In genomic region chr5:178130576-178131445, GRCh38 we compare ENCODE assay signal across 1 cellular context.
TF ChIP-seq lines count a peak whose summit lies in the region.

Gene RMND5B, plus strand, starts transcription at chr5:178131014. Its CDS starts 7,106 bp downstream, at chr5:178138120.

TF ChIP-seq in HepG2, 621 proteins besides CTCF, POLR2A, EP300 and RAD21 (continued from another document and continues in another):
- no peak; the same call in 1 of the 2 replicates for TF ChIP-seq ISL2 (CRISPR knock-in tag; IDR thresholded peaks at IDR 0.05)
- no peak for TF ChIP-seq ZNF737 (CRISPR knock-in tag; IDR thresholded peaks at IDR 0.05; ENCODE audit: borderline replicate concordance)
- TF ChIP-seq ZNF292 (CRISPR knock-in tag; IDR thresholded peaks at IDR 0.05; ENCODE audit: borderline replicate concordance, low read depth): no peak
- TF ChIP-seq SATB2 (CRISPR knock-in tag; IDR thresholded peaks at IDR 0.05): no peak
- TF ChIP-seq ZNF451 (CRISPR knock-in tag; IDR thresholded peaks at IDR 0.05): 0 out of 2 replicates have a peak, but pooled peaks have one; percentile 37
- TF ChIP-seq ONECUT2 (CRISPR knock-in tag; IDR thresholded peaks at IDR 0.05): no peak
- TF ChIP-seq PHF21A (CRISPR knock-in tag; IDR thresholded peaks at IDR 0.05): peak; percentile 75
- peak; percentile 69; the same call in 1 of the 2 replicates for TF ChIP-seq DR1 (CRISPR knock-in tag; IDR thresholded peaks at IDR 0.05)
- TF ChIP-seq ZSCAN29 (CRISPR knock-in tag; conservative IDR thresholded peaks at IDR 0.05): peak; percentile 62; the same call in 1 of the 2 replicates
- TF ChIP-seq ARID4A (CRISPR knock-in tag; IDR thresholded peaks at IDR 0.05; ENCODE audit: borderline replicate concordance): peak; percentile 72; the same call in 1 of the 2 replicates
- TF ChIP-seq FOXA3 (CRISPR knock-in tag; IDR thresholded peaks at IDR 0.05): peak; percentile 28; the same call in 1 of the 2 replicates
- no peak for TF ChIP-seq CERS6 (CRISPR knock-in tag; IDR thresholded peaks at IDR 0.05)
- TF ChIP-seq KDM5A (IDR thresholded peaks at IDR 0.05; ENCODE audit: borderline replicate concordance, low read length): peak; percentile 55; the same call in 1 of the 2 replicates
- no peak for TF ChIP-seq MTA1 (CRISPR knock-in tag; IDR thresholded peaks at IDR 0.05; ENCODE audit: borderline replicate concordance)
- TF ChIP-seq RAD51 (IDR thresholded peaks at IDR 0.05; ENCODE audit: borderline replicate concordance): no peak
- TF ChIP-seq ZNF678 (CRISPR knock-in tag; IDR thresholded peaks at IDR 0.05): 0 out of 2 replicates have a peak, but pooled peaks have one; percentile 49
- no peak; a peak in 1 of 4 replicates for TF ChIP-seq REST (IDR thresholded peaks at IDR 0.05; ENCODE audit: borderline replicate concordance in 1 of 2, low read depth in 1 of 2, low read length in 2 of 2)
- peak; percentile 66; the same call in 1 of the 2 replicates for TF ChIP-seq MYC (CRISPR knock-in tag; IDR thresholded peaks at IDR 0.05; ENCODE audit: borderline replicate concordance)
- TF ChIP-seq, protein P1, sequence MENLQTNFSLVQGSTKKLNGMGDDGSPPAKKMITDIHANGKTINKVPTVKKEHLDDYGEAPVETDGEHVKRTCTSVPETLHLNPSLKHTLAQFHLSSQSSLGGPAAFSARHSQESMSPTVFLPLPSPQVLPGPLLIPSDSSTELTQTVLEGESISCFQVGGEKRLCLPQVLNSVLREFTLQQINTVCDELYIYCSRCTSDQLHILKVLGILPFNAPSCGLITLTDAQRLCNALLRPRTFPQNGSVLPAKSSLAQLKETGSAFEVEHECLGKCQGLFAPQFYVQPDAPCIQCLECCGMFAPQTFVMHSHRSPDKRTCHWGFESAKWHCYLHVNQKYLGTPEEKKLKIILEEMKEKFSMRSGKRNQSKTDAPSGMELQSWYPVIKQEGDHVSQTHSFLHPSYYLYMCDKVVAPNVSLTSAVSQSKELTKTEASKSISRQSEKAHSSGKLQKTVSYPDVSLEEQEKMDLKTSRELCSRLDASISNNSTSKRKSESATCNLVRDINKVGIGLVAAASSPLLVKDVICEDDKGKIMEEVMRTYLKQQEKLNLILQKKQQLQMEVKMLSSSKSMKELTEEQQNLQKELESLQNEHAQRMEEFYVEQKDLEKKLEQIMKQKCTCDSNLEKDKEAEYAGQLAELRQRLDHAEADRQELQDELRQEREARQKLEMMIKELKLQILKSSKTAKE (CRISPR knock-in tag; IDR thresholded peaks at IDR 0.05; ENCODE audit: borderline replicate concordance): no peak
- peak; percentile 82; the same call in 1 of the 2 replicates for TF ChIP-seq ZMAT3 (CRISPR knock-in tag; conservative IDR thresholded peaks at IDR 0.05)
- no peak for TF ChIP-seq RFX1 (IDR thresholded peaks at IDR 0.05)
- peak; percentile 53 for TF ChIP-seq SP2 (CRISPR knock-in tag; IDR thresholded peaks at IDR 0.05)
- peak; percentile 32; the same call in 1 of the 2 replicates for TF ChIP-seq REPIN1 (CRISPR knock-in tag; IDR thresholded peaks at IDR 0.05; ENCODE audit: borderline replicate concordance, low read depth)
- peak; percentile 68; the same call in 1 of the 2 replicates for TF ChIP-seq ZNF564 (CRISPR knock-in tag; IDR thresholded peaks at IDR 0.05)
- no peak for TF ChIP-seq TOE1 (CRISPR knock-in tag; IDR thresholded peaks at IDR 0.05)
- no peak for TF ChIP-seq NFIB (CRISPR knock-in tag; IDR thresholded peaks at IDR 0.05; ENCODE audit: borderline replicate concordance)
- TF ChIP-seq, protein P2, sequence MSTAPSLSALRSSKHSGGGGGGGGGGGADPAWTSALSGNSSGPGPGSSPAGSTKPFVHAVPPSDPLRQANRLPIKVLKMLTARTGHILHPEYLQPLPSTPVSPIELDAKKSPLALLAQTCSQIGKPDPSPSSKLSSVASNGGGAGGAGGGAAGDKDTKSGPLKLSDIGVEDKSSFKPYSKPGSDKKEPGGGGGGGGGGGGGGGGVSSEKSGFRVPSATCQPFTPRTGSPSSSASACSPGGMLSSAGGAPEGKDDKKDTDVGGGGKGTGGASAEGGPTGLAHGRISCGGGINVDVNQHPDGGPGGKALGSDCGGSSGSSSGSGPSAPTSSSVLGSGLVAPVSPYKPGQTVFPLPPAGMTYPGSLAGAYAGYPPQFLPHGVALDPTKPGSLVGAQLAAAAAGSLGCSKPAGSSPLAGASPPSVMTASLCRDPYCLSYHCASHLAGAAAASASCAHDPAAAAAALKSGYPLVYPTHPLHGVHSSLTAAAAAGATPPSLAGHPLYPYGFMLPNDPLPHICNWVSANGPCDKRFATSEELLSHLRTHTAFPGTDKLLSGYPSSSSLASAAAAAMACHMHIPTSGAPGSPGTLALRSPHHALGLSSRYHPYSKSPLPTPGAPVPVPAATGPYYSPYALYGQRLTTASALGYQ (CRISPR knock-in tag; IDR thresholded peaks at IDR 0.05): peak; percentile 58; the same call in 1 of the 2 replicates
- peak; percentile 40; the same call in 1 of the 2 replicates for TF ChIP-seq ZNF607 (CRISPR knock-in tag; IDR thresholded peaks at IDR 0.05; ENCODE audit: borderline replicate concordance)
- TF ChIP-seq, protein P3, sequence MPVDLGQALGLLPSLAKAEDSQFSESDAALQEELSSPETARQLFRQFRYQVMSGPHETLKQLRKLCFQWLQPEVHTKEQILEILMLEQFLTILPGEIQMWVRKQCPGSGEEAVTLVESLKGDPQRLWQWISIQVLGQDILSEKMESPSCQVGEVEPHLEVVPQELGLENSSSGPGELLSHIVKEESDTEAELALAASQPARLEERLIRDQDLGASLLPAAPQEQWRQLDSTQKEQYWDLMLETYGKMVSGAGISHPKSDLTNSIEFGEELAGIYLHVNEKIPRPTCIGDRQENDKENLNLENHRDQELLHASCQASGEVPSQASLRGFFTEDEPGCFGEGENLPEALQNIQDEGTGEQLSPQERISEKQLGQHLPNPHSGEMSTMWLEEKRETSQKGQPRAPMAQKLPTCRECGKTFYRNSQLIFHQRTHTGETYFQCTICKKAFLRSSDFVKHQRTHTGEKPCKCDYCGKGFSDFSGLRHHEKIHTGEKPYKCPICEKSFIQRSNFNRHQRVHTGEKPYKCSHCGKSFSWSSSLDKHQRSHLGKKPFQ (CRISPR knock-in tag; IDR thresholded peaks at IDR 0.05; ENCODE audit: insufficient replicate concordance): no peak
- 0 out of 2 replicates have a peak, but pooled peaks have one; percentile 68 for TF ChIP-seq ZBTB3 (CRISPR knock-in tag; IDR thresholded peaks at IDR 0.05; ENCODE audit: borderline replicate concordance, low read depth)
- TF ChIP-seq, protein P4, sequence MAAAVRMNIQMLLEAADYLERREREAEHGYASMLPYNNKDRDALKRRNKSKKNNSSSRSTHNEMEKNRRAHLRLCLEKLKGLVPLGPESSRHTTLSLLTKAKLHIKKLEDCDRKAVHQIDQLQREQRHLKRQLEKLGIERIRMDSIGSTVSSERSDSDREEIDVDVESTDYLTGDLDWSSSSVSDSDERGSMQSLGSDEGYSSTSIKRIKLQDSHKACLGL (CRISPR knock-in tag; IDR thresholded peaks at IDR 0.05): peak; percentile 76
- peak; percentile 25; the same call in 1 of the 2 replicates for TF ChIP-seq BRD4 (CRISPR knock-in tag; IDR thresholded peaks at IDR 0.05)
- TF ChIP-seq ZNF883 (CRISPR knock-in tag; IDR thresholded peaks at IDR 0.05; ENCODE audit: not compliant biosample characterization): peak; percentile 6
- peak; percentile 56 for TF ChIP-seq AGO1 (IDR thresholded peaks at IDR 0.05; ENCODE audit: low read depth, low read length, poor library complexity, severe bottlenecking)
- 0 out of 2 replicates have a peak, but pooled peaks have one; percentile 31 for TF ChIP-seq NFKB2 (CRISPR knock-in tag; IDR thresholded peaks at IDR 0.05; ENCODE audit: borderline replicate concordance)
- no peak for TF ChIP-seq ZC3H13 (CRISPR knock-in tag; IDR thresholded peaks at IDR 0.05)
- TF ChIP-seq ZNF326 (CRISPR knock-in tag; IDR thresholded peaks at IDR 0.05; ENCODE audit: borderline replicate concordance): no peak
- peak; percentile 64 for TF ChIP-seq ZSCAN31 (CRISPR knock-in tag; IDR thresholded peaks at IDR 0.05; ENCODE audit: low read depth)
- TF ChIP-seq ZNF543 (CRISPR knock-in tag; IDR thresholded peaks at IDR 0.05): peak; percentile 87
- TF ChIP-seq, protein P5, sequence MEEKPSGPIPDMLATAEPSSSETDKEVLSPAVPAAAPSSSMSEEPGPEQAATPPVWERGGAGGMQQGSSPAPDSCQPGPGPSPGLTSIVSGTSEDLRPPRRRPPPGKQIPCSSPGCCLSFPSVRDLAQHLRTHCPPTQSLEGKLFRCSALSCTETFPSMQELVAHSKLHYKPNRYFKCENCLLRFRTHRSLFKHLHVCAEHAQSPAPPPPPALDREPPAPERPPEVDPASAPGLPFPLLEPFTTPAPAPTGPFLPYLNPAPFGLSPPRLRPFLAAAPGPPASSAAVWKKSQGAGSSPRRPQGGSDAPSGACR (CRISPR knock-in tag; IDR thresholded peaks at IDR 0.05): no peak
- peak; percentile 71; the same call in 1 of the 2 replicates for TF ChIP-seq ZNF33B (CRISPR knock-in tag; IDR thresholded peaks at IDR 0.05)
- TF ChIP-seq, protein P6, sequence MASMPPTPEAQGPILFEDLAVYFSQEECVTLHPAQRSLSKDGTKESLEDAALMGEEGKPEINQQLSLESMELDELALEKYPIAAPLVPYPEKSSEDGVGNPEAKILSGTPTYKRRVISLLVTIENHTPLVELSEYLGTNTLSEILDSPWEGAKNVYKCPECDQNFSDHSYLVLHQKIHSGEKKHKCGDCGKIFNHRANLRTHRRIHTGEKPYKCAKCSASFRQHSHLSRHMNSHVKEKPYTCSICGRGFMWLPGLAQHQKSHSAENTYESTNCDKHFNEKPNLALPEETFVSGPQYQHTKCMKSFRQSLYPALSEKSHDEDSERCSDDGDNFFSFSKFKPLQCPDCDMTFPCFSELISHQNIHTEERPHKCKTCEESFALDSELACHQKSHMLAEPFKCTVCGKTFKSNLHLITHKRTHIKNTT (CRISPR knock-in tag; IDR thresholded peaks at IDR 0.05): no peak
- peak; percentile 59; the same call in 1 of the 2 replicates for TF ChIP-seq SIN3A (IDR thresholded peaks at IDR 0.05; ENCODE audit: borderline replicate concordance, low read depth, low read length)
- TF ChIP-seq ZNF766 (CRISPR knock-in tag; IDR thresholded peaks at IDR 0.05; ENCODE audit: borderline replicate concordance): no peak
- peak; percentile 76; the same call in 1 of the 2 replicates for TF ChIP-seq ZNF547 (CRISPR knock-in tag; IDR thresholded peaks at IDR 0.05)
- TF ChIP-seq PHF8 (CRISPR knock-in tag; IDR thresholded peaks at IDR 0.05): peak; percentile 70
- no peak for TF ChIP-seq MZF1 (CRISPR knock-in tag; IDR thresholded peaks at IDR 0.05; ENCODE audit: borderline replicate concordance)
- no peak for TF ChIP-seq CREBL2 (CRISPR knock-in tag; IDR thresholded peaks at IDR 0.05; ENCODE audit: borderline replicate concordance)
- peak; percentile 68; the same call in 1 of the 2 replicates for TF ChIP-seq TBX2 (CRISPR knock-in tag; IDR thresholded peaks at IDR 0.05; ENCODE audit: borderline replicate concordance)
